ENCODE assay signal across 9 cellular contexts in genomic region chr6:47440722-47441121, GRCh38. TPM values are rescaled to one million over a fixed set of nuclear protein-coding genes. Genes with fewer than 3 reads are reported as not detected.
DNase-seq lines count a peak whose midpoint lies in the region; ATAC-seq and TF ChIP-seq lines count a peak whose summit lies in the region.
"Had no signal": no experiment of that assay in that cellular context is flagged by ENCODE, and none has a peak within 500 bp of the region (broad histone marks: within the 10 kb centered on the region; RNA-seq: fewer than 3 reads in every experiment).

No MANE protein-coding gene starts in this region.

- POLR2A ChIA-PET in OCI-LY7 (lab: Charles Lee) (interaction anchor here (0.6 to 1.6 kb wide), 9 partner anchors 9 to 177 kb away, joined by 3 to 10 read pairs (median 5); partner anchors contain the start of gene CD2AP), T-cell (lab: Charles Lee) (no interaction called here)

- no peaks in the 10 kb centered on the region for H3K9me3 ChIP-seq in OCI-LY7 (ENCODE audit: low read length)

- DNase-seq in CD1c-positive myeloid dendritic cell (ENCODE audit: extremely low spot score) = peak; percentile 39
- peak; percentile 72 for DNase-seq in OCI-LY7 (ENCODE audit: low spot score)
- DNase-seq in HCEC 1CT = no peak
- DNase-seq in T-cell = no peak
- DNase-seq in erythroblast (lab: John Stamatoyannopoulos, UW) = no peak
- no peak for DNase-seq in DMS 273 treated with DMSO at 0.1 percent for 48 hours (lab: John Stamatoyannopoulos, UW)

- no peaks in the 10 kb centered on the region for H3K27me3 Mint-ChIP-seq in T-cell

- no peak for TF ChIP-seq CTCF in OCI-LY7 (conservative IDR thresholded peaks at IDR 0.05; ENCODE audit: low read length)

- H3K4me2 ChIP-seq in OCI-LY7 (ENCODE audit: low read length) = peak overlapping the region; percentile 74

- no TSS peak for BruUV-seq in OCI-LY7 (replicated peaks; lab: Mats Ljungman, UMichigan)

- CTCF ChIA-PET in OCI-LY7 (lab: Charles Lee; ENCODE audit: unreplicated experiment) = no interaction called here
- CTCF ChIA-PET in T-cell (lab: Charles Lee) = interaction anchor here in 1 of 2 donors (0.5 kb wide), 1 partner anchor 291 kb away, joined by 4 read pairs; no protein-coding TSS in a partner anchor

- peak overlapping the region; percentile 33 for H3K27ac ChIP-seq in OCI-LY7 (ENCODE audit: low read depth, low read length, poor library complexity, severe bottlenecking)

- intact Hi-C loops in OCI-LY7 (cut with micrococcal nuclease; ENCODE audit: unreplicated experiment) = no loop called here

- peak overlapping the region; percentile 34 for H3K4me3 ChIP-seq in OCI-LY7 (ENCODE audit: low read depth, low read length, poor library complexity, severe bottlenecking)

- no peak overlapping the region for H3K4me3 Mint-ChIP-seq in T-cell
- H3K4me3 Mint-ChIP-seq: dendritic cell treated with granulocyte-macrophage colony-stimulating factor and Interleukin-4, amounts not matched to agents 40 ng/mL and 50 ng/mL, for 4 days had no signal

- no peak overlapping the region for H3K27ac Mint-ChIP-seq in T-cell
- H3K27ac Mint-ChIP-seq: dendritic cell treated with granulocyte-macrophage colony-stimulating factor and Interleukin-4, amounts not matched to agents 40 ng/mL and 50 ng/mL, for 4 days had no signal

- peak overlapping the region; percentile 64; the same call in 1 of the 2 replicates for H2AFZ ChIP-seq in OCI-LY7 (ENCODE audit: low read length)

- no peak for TF ChIP-seq POLR2A in erythroblast (IDR thresholded peaks at IDR 0.05; ENCODE audit: low read length)

- peaks cover 55% of the 10 kb centered on the region for H3K4me1 ChIP-seq in OCI-LY7 (ENCODE audit: insufficient read depth, low read length, poor library complexity, severe bottlenecking)

- no peaks in the 10 kb centered on the region for H3K36me3 ChIP-seq in OCI-LY7 (ENCODE audit: insufficient read depth, low read length)

- no peaks in the 10 kb centered on the region for H3K79me2 ChIP-seq in OCI-LY7 (ENCODE audit: insufficient read depth, low read depth, low read length)

- H3K9me3 Mint-ChIP-seq in T-cell = no peaks in the 10 kb centered on the region

- H3K4me1 Mint-ChIP-seq in T-cell = no peaks in the 10 kb centered on the region

- ATAC-seq in GM19351 (IDR thresholded peaks at IDR 0.05; ENCODE audit: unreplicated experiment) (peak; percentile 64), HG03108 (IDR thresholded peaks at IDR 0.05; ENCODE audit: unreplicated experiment) (peak; percentile 52), T-cell (replicated peaks in 1 of 4) (no peak)

- no peaks in the 10 kb centered on the region for H3K9me2 ChIP-seq in OCI-LY7 (ENCODE audit: insufficient read depth, low read length)

- no peaks in the 10 kb centered on the region for H3K36me3 Mint-ChIP-seq in T-cell

- H4K20me1 ChIP-seq in OCI-LY7 (ENCODE audit: insufficient read depth, low read length) = no peaks in the 10 kb centered on the region

RNA-seq across cellular contexts. Expression of gene CD2AP, which starts 36.9 kb away (rescaled TPM):
- 26.6 and 30.0 TPM in 2 replicates for total RNA-seq in OCI-LY7 (2014; rRNA removed; shearing (Covaris generic))
- 58.0 and 61.7 TPM in 2 replicates for total RNA-seq in OCI-LY7 (2022)
- 10 to 100 TPM; 22.3 to 39.7 (median 23.6) TPM for total RNA-seq in T-cell

Comparison
In these comparisons a context has a peak if more than half of its experiments do, and no peak if none do; other contexts are left out.
1. DNase-seq: peak in CD1c-positive myeloid dendritic cell (single experiment) and OCI-LY7 (single experiment); none in HCEC 1CT (single experiment), T-cell (0 of 34), erythroblast (0 of 2) and DMS 273 treated with DMSO at 0.1 percent for 48 hours (single experiment).
2. ATAC-seq: peak in GM19351 (single experiment) and HG03108 (single experiment); none in T-cell (0 of 4).